ENCODE assay signal across 19 cellular contexts in genomic region chr1:226953175-226953800, GRCh38.
"Had no signal": no experiment of that assay in that cellular context is flagged by ENCODE, and none has a peak within 500 bp of the region (broad histone marks: within the 10 kb centered on the region; RNA-seq: fewer than 3 reads in every experiment).

No MANE protein-coding gene starts in this region.

- H3K27me3 ChIP-seq: breast epithelium, colonic mucosa, upper lobe of right lung had no signal

- H3K4me3 Mint-ChIP-seq: activated CD4-positive, alpha-beta memory T cell treated with anti-CD3 and anti-CD28 coated beads for 36 hours; activated naive CD8-positive, alpha-beta T cell; immature natural killer cell; natural killer cell treated with Interleukin-12 subunit alpha and Interleukin-12 subunit beta and Interleukin-15 and Interleukin-18, amount 100 ng/mL, for 72 hours had no signal

- DNase-seq: activated CD4-positive, alpha-beta memory T cell treated with anti-CD3 and anti-CD28 coated beads for 36 hours; colonic mucosa; effector memory CD4-positive, alpha-beta T cell; glutamatergic neuron; immature natural killer cell; left cardiac atrium; mammary epithelial cell; occipital lobe; stimulated activated CD4-positive, alpha-beta T cell treated with anti-CD3 and anti-CD28 coated beads, Interleukin-2, amount 100 ng/mL, for 24 hours; stimulated activated naive CD8-positive, alpha-beta T cell treated with anti-CD3 and anti-CD28 coated beads, Interleukin-15, Interleukin-2, amounts not matched to agents 100 U/mL and 50 U/mL, for 24 hours; T1000; upper lobe of right lung had no signal

- H3K36me3 Mint-ChIP-seq: activated CD4-positive, alpha-beta memory T cell treated with anti-CD3 and anti-CD28 coated beads for 36 hours; natural killer cell treated with Interleukin-12 subunit alpha and Interleukin-12 subunit beta and Interleukin-15 and Interleukin-18, amount 100 ng/mL, for 72 hours had no signal

- ATAC-seq: left cardiac atrium; natural killer cell treated with Interleukin-12 subunit alpha and Interleukin-12 subunit beta and Interleukin-15 and Interleukin-18, amount 100 ng/mL, for 72 hours; sciatic nerve; stimulated activated naive CD8-positive, alpha-beta T cell treated with anti-CD3 and anti-CD28 coated beads, Interleukin-15, Interleukin-2, amounts not matched to agents 100 U/mL and 50 U/mL, for 24 hours; upper lobe of right lung had no signal

- H3K36me3 ChIP-seq: breast epithelium, colonic mucosa had no signal

- H3K27ac ChIP-seq: breast epithelium, colonic mucosa, epithelial cell of prostate, upper lobe of right lung, VCaP had no signal

- H3K9me3 ChIP-seq: breast epithelium, colonic mucosa, upper lobe of right lung had no signal

- H3K27me3 Mint-ChIP-seq: activated CD4-positive, alpha-beta memory T cell treated with anti-CD3 and anti-CD28 coated beads for 36 hours; activated naive CD8-positive, alpha-beta T cell; natural killer cell treated with Interleukin-12 subunit alpha and Interleukin-12 subunit beta and Interleukin-15 and Interleukin-18, amount 100 ng/mL, for 72 hours had no signal

- H3K27ac Mint-ChIP-seq: activated CD4-positive, alpha-beta memory T cell treated with anti-CD3 and anti-CD28 coated beads for 36 hours; activated naive CD8-positive, alpha-beta T cell; activated T-helper 2 cell treated with anti-CD3 and anti-CD28 coated beads, Interferon-gamma antibody, Interleukin-2, Interleukin-4, amounts not matched to agents 10 μg/mL and 5 μg/mL and 100 μg/mL, durations not matched to agents 14 hours and 24 hours and 36 hours had no signal

- H3K4me1 ChIP-seq: breast epithelium, colonic mucosa, upper lobe of right lung had no signal

- H3K9me3 Mint-ChIP-seq: activated CD4-positive, alpha-beta memory T cell treated with anti-CD3 and anti-CD28 coated beads for 36 hours; immature natural killer cell; natural killer cell treated with Interleukin-12 subunit alpha and Interleukin-12 subunit beta and Interleukin-15 and Interleukin-18, amount 100 ng/mL, for 72 hours had no signal

- H3K4me3 ChIP-seq: breast epithelium, colonic mucosa, upper lobe of right lung had no signal
